In genomic region chr9:137167752-137168574, GRCh38 we compare ENCODE assay signal across 9 cellular contexts. TPM values are rescaled to one million over a fixed set of nuclear protein-coding genes. Genes with fewer than 3 reads are reported as not detected.
DNase-seq lines count a peak whose midpoint lies in the region; ATAC-seq and TF ChIP-seq lines count a peak whose summit lies in the region.
"Had no signal": no experiment of that assay in that cellular context is flagged by ENCODE, and none has a peak within 500 bp of the region (broad histone marks: within the 10 kb centered on the region; RNA-seq: fewer than 3 reads in every experiment).

No MANE protein-coding gene starts in this region.

- H3K36me3 ChIP-seq in sigmoid colon = no peaks in the 10 kb centered on the region

- TF ChIP-seq POLR2A in sigmoid colon (IDR thresholded peaks at IDR 0.05) = no peak

- no peaks in the 10 kb centered on the region for H3K4me1 Mint-ChIP-seq in progenitor cell of endocrine pancreas (ENCODE audit: low read depth)

- no peak for ATAC-seq in left lobe of liver

- H3K9me3 Mint-ChIP-seq in progenitor cell of endocrine pancreas (ENCODE audit: low read depth) = no peaks in the 10 kb centered on the region

- intact Hi-C loops in dorsolateral prefrontal cortex (cut with DNase I) (no loop called here), sigmoid colon (cut with DNase I) (no loop called here)

- peaks cover 0 to 36% (median 35%) of the 10 kb centered on the region in 4 donors for H3K4me1 ChIP-seq in sigmoid colon

- TF ChIP-seq CTCF in GM20000 (IDR thresholded peaks at IDR 0.05; ENCODE audit: extremely low read depth, missing control alignments) (no peak), dorsolateral prefrontal cortex (IDR thresholded peaks at IDR 0.05 in 54 of 56, conservative IDR thresholded peaks at IDR 0.05 in 2 of 56; ENCODE audit: low read depth in 1 of 56, partially characterized antibody in 56 of 56) (no peak), sigmoid colon (IDR thresholded peaks at IDR 0.05) (no peak), progenitor cell of endocrine pancreas (IDR thresholded peaks at IDR 0.05; ENCODE audit: unreplicated experiment) (no peak)

- TF ChIP-seq EP300 in sigmoid colon (IDR thresholded peaks at IDR 0.05) = no peak

- DNase-seq in GM20000 (ENCODE audit: low spot score) (peak; percentile 70), NCI-H2196 treated with DMSO at 0.1 percent for 48 hours (lab: John Stamatoyannopoulos, UW; ENCODE audit: unreplicated experiment) (peak; percentile 44), dorsolateral prefrontal cortex (peak in 1 of 10 donors; percentile 55), sigmoid colon (no peak), DMS114 treated with DMSO at 0.1 percent for 48 hours (lab: John Stamatoyannopoulos, UW; ENCODE audit: unreplicated experiment) (no peak), progenitor cell of endocrine pancreas (ENCODE audit: low spot score, unreplicated experiment) (no peak), cortex of kidney (lab: John Stamatoyannopoulos, UW) (no peak), left lobe of liver (ENCODE audit: low spot score) (no peak)
- DNase-seq: activated effector memory CD4-positive, alpha-beta T cell treated with anti-CD3 and anti-CD28 coated beads, Interleukin-2, amount 50 U/mL, for 16 hours had no signal

- H3K27me3 ChIP-seq in dorsolateral prefrontal cortex = peaks cover 0 to 74% (median 54%) of the 10 kb centered on the region in 45 donors
- peaks cover 75 to 100% (median 83%) of the 10 kb centered on the region in 3 donors for H3K27me3 ChIP-seq in sigmoid colon

- no peaks in the 10 kb centered on the region for H3K9me3 ChIP-seq in sigmoid colon

- H3K36me3 Mint-ChIP-seq in progenitor cell of endocrine pancreas (ENCODE audit: insufficient read depth) = no peaks in the 10 kb centered on the region

- H3K4me3 Mint-ChIP-seq in progenitor cell of endocrine pancreas (ENCODE audit: low read depth) = no peak overlapping the region

- H3K4me3 ChIP-seq in dorsolateral prefrontal cortex (peak overlapping the region in 45 of 59 donors; percentile 10 to 61 (median 42)), sigmoid colon (peak overlapping the region in 3 of 4 donors; percentile 27 to 42 (median 37))

- H3K27ac ChIP-seq in dorsolateral prefrontal cortex (peak overlapping the region in 42 of 59 donors; percentile 17 to 90 (median 68)), sigmoid colon (no peak overlapping the region)

- 3 to 7% methylated on average over 57 of the region's 57 CpGs for WGBS in sigmoid colon, 2 donors

- H3K27me3 Mint-ChIP-seq in progenitor cell of endocrine pancreas = peaks cover 39% of the 10 kb centered on the region

- no peak overlapping the region for H3K27ac Mint-ChIP-seq in progenitor cell of endocrine pancreas

RNA-seq across cellular contexts. Expression of gene LRRC26, which starts 1.9 kb away (rescaled TPM):
- total RNA-seq in dorsolateral prefrontal cortex (1 to 10 TPM in 8 of 120 experiments, under 1 TPM in 23, not detected in 89; 0.42 to 1.4 (median 0.75) TPM), sigmoid colon (under 1 TPM in 1 of 4 donors, not detected in 3; 0.68 TPM), progenitor cell of endocrine pancreas (0.89 and 1.00 TPM in 2 replicates), left lobe of liver (not detected)
- polyA plus RNA-seq in sigmoid colon = 1 to 10 TPM; 1.2 to 6.3 (median 1.4) TPM

RNA-seq across cellular contexts. Expression of gene TMEM210, which starts 3.9 kb away (rescaled TPM):
- total RNA-seq in dorsolateral prefrontal cortex (not detected), sigmoid colon (not detected), progenitor cell of endocrine pancreas (not detected in 2 replicates), left lobe of liver (not detected)
- polyA plus RNA-seq in sigmoid colon = under 1 TPM in 1 of 3 donors, not detected in 2; 0.12 TPM

RNA-seq across cellular contexts. Expression of gene ANAPC2, which starts 20.4 kb away (rescaled TPM):
- total RNA-seq in dorsolateral prefrontal cortex (100 to 1,000 TPM in 1 of 120 experiments, 10 to 100 TPM in 119; 51.4 to 105 (median 68.3) TPM), sigmoid colon (10 to 100 TPM; 21.0 to 27.4 (median 24.6) TPM), progenitor cell of endocrine pancreas (73.2 and 74.3 TPM in 2 replicates), left lobe of liver (35.5 TPM)
- 10 to 100 TPM; 12.5 to 49.3 (median 13.2) TPM for polyA plus RNA-seq in sigmoid colon

RNA-seq across cellular contexts. Expression of gene SSNA1, which starts 20.5 kb away (rescaled TPM):
- 10 to 100 TPM; 37.0 to 77.8 (median 49.6) TPM for total RNA-seq in dorsolateral prefrontal cortex
- total RNA-seq in sigmoid colon = 100 to 1,000 TPM in 1 of 4 donors, 10 to 100 TPM in 3; 39.6 to 122 (median 76.3) TPM
- polyA plus RNA-seq in sigmoid colon = 100 to 1,000 TPM in 2 of 3 donors, 10 to 100 TPM in 1; 93.2 to 112 (median 105) TPM
- 52.5 and 59.1 TPM in 2 replicates for total RNA-seq in progenitor cell of endocrine pancreas
- 29.4 TPM for total RNA-seq in left lobe of liver

RNA-seq across cellular contexts. Expression of gene GRIN1, which starts 29.0 kb away (rescaled TPM):
- total RNA-seq in dorsolateral prefrontal cortex = 100 to 1,000 TPM; 175 to 937 (median 565) TPM
- total RNA-seq in sigmoid colon = 1 to 10 TPM in 1 of 4 donors, under 1 TPM in 3; 0.16 to 1.1 (median 0.38) TPM
- under 1 TPM in 1 of 3 donors, not detected in 2; 0.69 TPM for polyA plus RNA-seq in sigmoid colon
- 0.07 and 0.77 TPM in 2 replicates for total RNA-seq in progenitor cell of endocrine pancreas
- total RNA-seq in left lobe of liver = not detected

Comparison
In these comparisons a context has a peak if more than half of its experiments do, and no peak if none do; other contexts are left out.
1. DNase-seq: peak in GM20000 (single experiment) and NCI-H2196 treated with DMSO at 0.1 percent for 48 hours (single experiment); none in sigmoid colon (single experiment), DMS114 treated with DMSO at 0.1 percent for 48 hours (single experiment), progenitor cell of endocrine pancreas (single experiment), cortex of kidney (single experiment) and left lobe of liver (single experiment).
2. H3K27ac ChIP-seq: peak in dorsolateral prefrontal cortex (42 of 59); none in sigmoid colon (0 of 4).